In genomic region chr12:104494137-104494815, GRCh38 we compare ENCODE assay signal across 9 cellular contexts. TPM values are rescaled to one million over a fixed set of nuclear protein-coding genes. Genes with fewer than 3 reads are reported as not detected.
DNase-seq lines count a peak whose midpoint lies in the region; ATAC-seq and TF ChIP-seq lines count a peak whose summit lies in the region.
"Had no signal": no experiment of that assay in that cellular context is flagged by ENCODE, and none has a peak within 500 bp of the region (broad histone marks: within the 10 kb centered on the region; RNA-seq: fewer than 3 reads in every experiment).

No MANE protein-coding gene starts in this region.

- peak; percentile 59 for ATAC-seq in GM18511 (IDR thresholded peaks at IDR 0.05; ENCODE audit: unreplicated experiment)
- ATAC-seq in aorta (ENCODE audit: low FRiP score), result peak; percentile 61
- no peak for ATAC-seq in HG03097 (IDR thresholded peaks at IDR 0.05; ENCODE audit: low FRiP score, unreplicated experiment)

- peak overlapping the region; percentile 77 for H3K4me3 Mint-ChIP-seq in activated naive CD8-positive, alpha-beta T cell
- H3K4me3 Mint-ChIP-seq in nephron progenitor cell, result no peak overlapping the region
- H3K4me3 Mint-ChIP-seq: brain had no signal

- H3F3A ChIP-seq in MM.1S (ENCODE audit: insufficient read depth, low read length), result 0 out of 2 replicates have a peak, but pooled peaks cover 12% of the 10 kb centered on the region

- H3K4me3 ChIP-seq in MM.1S (ENCODE audit: low read length), result peak overlapping the region; percentile 46
- H3K4me3 ChIP-seq in aorta (ENCODE audit: low read length in 2 of 2), result no peak overlapping the region

- H3K36me3 Mint-ChIP-seq in activated naive CD8-positive, alpha-beta T cell, result peaks cover 11% of the 10 kb centered on the region
- H3K36me3 Mint-ChIP-seq in nephron progenitor cell (ENCODE audit: low read depth), result peaks cover 5% of the 10 kb centered on the region

- H3K27ac Mint-ChIP-seq in activated naive CD8-positive, alpha-beta T cell, result peak overlapping the region; percentile 94
- H3K27ac Mint-ChIP-seq in nephron progenitor cell, result peak overlapping the region; percentile 53

- peak overlapping the region; percentile 36; the same call in 1 of the 2 replicates for H3K27ac ChIP-seq in MM.1S (ENCODE audit: low read length)
- no peak overlapping the region for H3K27ac ChIP-seq in aorta (ENCODE audit: low read depth in 1 of 2, low read length in 2 of 2)

- H4K20me1 ChIP-seq in MM.1S (ENCODE audit: insufficient read depth, low read length), result no peaks in the 10 kb centered on the region

- H3K27me3 ChIP-seq in MM.1S (replicated peaks; ENCODE audit: insufficient read depth, low read length), result no peaks in the 10 kb centered on the region
- no peaks in the 10 kb centered on the region for H3K27me3 ChIP-seq in aorta (ENCODE audit: control insufficient read depth in 1 of 2, insufficient read depth in 2 of 2, low read length in 1 of 2)

- 47 to 63% methylated on average over 13 of the region's 13 CpGs for WGBS in aorta, 2 donors

- H3K4me2 ChIP-seq in MM.1S (ENCODE audit: low read depth, low read length), result peak overlapping the region; percentile 86; the same call in 1 of the 2 replicates

- H3K9me3 ChIP-seq in MM.1S (replicated peaks; ENCODE audit: insufficient read depth, low read length), result no peaks in the 10 kb centered on the region
- H3K9me3 ChIP-seq in aorta (ENCODE audit: control insufficient read depth, low read length), result no peaks in the 10 kb centered on the region

- H3K9me3 Mint-ChIP-seq in activated naive CD8-positive, alpha-beta T cell (ENCODE audit: low read depth), result no peaks in the 10 kb centered on the region
- no peaks in the 10 kb centered on the region for H3K9me3 Mint-ChIP-seq in nephron progenitor cell
- H3K9me3 Mint-ChIP-seq: brain had no signal

- intact Hi-C loops in aorta (cut with DNase I), result no loop called here

- H3K4me1 Mint-ChIP-seq in activated naive CD8-positive, alpha-beta T cell (ENCODE audit: low read depth), result peaks cover 85% of the 10 kb centered on the region
- H3K4me1 Mint-ChIP-seq in nephron progenitor cell, result peaks cover 59% of the 10 kb centered on the region

- H3K27me3 Mint-ChIP-seq in activated naive CD8-positive, alpha-beta T cell, result no peaks in the 10 kb centered on the region
- H3K27me3 Mint-ChIP-seq in nephron progenitor cell (ENCODE audit: low read depth, poor library complexity), result no peaks in the 10 kb centered on the region
- H3K27me3 Mint-ChIP-seq: brain had no signal

- DNase-seq in MM.1S, result peak; percentile 27
- DNase-seq in nephron progenitor cell, result no peak
- DNase-seq in aorta, result no peak
- DNase-seq in cerebellar cortex (ENCODE audit: low spot score), result no peak
- DNase-seq in NCI-H1048 (lab: John Stamatoyannopoulos, UW), result no peak

- H3K36me3 ChIP-seq in MM.1S (replicated peaks; ENCODE audit: insufficient read depth, low read length) (no peaks in the 10 kb centered on the region; the same call in 1 of the 2 replicates), aorta (ENCODE audit: control insufficient read depth in 1 of 2, insufficient read depth in 2 of 2, low read length in 1 of 2) (no peaks in the 10 kb centered on the region)

- no peak overlapping the region; the same call in 1 of the 2 replicates for H3K9ac ChIP-seq in MM.1S (ENCODE audit: low read length)

- H3K79me2 ChIP-seq in MM.1S (ENCODE audit: low read length), result peaks cover 74% of the 10 kb centered on the region

- no peaks in the 10 kb centered on the region for H3K9me2 ChIP-seq in MM.1S (replicated peaks; ENCODE audit: insufficient read depth, low read length)

- no peak overlapping the region for H2AFZ ChIP-seq in MM.1S (ENCODE audit: low read length)

- no peak for TF ChIP-seq CTCF in MM.1S (IDR thresholded peaks at IDR 0.05; ENCODE audit: low read length)
- TF ChIP-seq CTCF in nephron progenitor cell (IDR thresholded peaks at IDR 0.05), result no peak

- H3K4me1 ChIP-seq in MM.1S (ENCODE audit: low read length), result peaks cover 15% of the 10 kb centered on the region
- no peaks in the 10 kb centered on the region for H3K4me1 ChIP-seq in aorta (ENCODE audit: control insufficient read depth in 1 of 2, insufficient read depth in 2 of 2, low read length in 2 of 2)

RNA-seq across cellular contexts. Expression of gene CHST11, which starts 37.5 kb away (rescaled TPM):
- total RNA-seq in aorta, result 10 to 100 TPM; 27.2 to 31.0 TPM
- polyA plus RNA-seq in aorta, result 1 to 10 TPM; 2.1 to 4.2 TPM
